In the genomic region with DNA sequence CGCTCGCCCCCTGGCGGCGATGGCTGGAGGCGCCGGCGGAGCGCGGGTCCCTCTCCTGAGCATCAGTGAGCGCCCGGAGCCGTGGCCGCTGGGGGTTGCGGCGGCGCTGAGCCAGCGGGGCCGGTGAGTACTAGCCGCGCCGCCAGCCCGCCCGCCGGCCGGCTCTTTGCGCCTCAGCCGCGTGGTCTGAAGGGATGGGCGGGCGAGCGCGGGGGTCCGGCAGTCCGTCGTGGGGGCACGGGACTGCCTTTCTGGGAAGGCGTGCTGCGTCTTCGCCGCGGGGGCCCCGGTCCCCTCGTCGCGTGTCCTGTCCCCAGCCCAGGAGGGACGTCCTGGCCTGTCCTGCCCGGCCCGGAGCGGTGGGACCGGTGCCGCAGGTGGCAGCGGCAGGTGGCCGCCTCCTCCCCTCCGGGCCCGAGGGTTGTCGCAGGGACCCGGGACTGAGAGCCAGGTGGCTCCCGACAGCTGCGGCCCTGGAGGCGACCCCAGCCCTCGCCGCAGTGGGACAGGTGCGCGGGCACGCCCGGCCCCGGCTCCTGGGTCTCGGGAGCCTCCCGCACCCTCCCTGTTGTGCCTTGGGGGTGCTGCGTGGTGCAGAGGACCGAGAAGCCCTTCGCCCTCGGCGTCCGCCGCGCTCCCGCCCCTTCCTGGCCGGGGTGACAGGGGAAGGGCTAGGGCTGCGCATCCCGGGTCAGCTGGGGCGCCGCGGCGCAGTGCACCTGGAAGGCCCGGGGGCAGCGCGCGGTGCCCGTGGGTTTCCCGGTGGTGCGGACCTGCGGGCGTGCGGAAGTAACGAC, we compare ENCODE assay signal across 8 cellular contexts. TPM values are rescaled to one million over a fixed set of nuclear protein-coding genes. Genes with fewer than 3 reads are reported as not detected.
DNase-seq lines count a peak whose midpoint lies in the region; ATAC-seq, FAIRE-seq and TF ChIP-seq lines count a peak whose summit lies in the region.

A gene with protein sequence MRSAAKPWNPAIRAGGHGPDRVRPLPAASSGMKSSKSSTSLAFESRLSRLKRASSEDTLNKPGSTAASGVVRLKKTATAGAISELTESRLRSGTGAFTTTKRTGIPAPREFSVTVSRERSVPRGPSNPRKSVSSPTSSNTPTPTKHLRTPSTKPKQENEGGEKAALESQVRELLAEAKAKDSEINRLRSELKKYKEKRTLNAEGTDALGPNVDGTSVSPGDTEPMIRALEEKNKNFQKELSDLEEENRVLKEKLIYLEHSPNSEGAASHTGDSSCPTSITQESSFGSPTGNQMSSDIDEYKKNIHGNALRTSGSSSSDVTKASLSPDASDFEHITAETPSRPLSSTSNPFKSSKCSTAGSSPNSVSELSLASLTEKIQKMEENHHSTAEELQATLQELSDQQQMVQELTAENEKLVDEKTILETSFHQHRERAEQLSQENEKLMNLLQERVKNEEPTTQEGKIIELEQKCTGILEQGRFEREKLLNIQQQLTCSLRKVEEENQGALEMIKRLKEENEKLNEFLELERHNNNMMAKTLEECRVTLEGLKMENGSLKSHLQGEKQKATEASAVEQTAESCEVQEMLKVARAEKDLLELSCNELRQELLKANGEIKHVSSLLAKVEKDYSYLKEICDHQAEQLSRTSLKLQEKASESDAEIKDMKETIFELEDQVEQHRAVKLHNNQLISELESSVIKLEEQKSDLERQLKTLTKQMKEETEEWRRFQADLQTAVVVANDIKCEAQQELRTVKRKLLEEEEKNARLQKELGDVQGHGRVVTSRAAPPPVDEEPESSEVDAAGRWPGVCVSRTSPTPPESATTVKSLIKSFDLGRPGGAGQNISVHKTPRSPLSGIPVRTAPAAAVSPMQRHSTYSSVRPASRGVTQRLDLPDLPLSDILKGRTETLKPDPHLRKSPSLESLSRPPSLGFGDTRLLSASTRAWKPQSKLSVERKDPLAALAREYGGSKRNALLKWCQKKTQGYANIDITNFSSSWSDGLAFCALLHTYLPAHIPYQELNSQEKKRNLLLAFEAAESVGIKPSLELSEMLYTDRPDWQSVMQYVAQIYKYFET (plus strand): TSS at position 58 of the 797 bp plus-strand sequence. CDS start 87,293 bp downstream, outside the sequence.

- POLR2A ChIA-PET in IMR-90 (lab: Charles Lee; ENCODE audit: unreplicated experiment): no interaction called here

- peak within 1 kb of the TSS; percentile 66 for H2AK9ac ChIP-seq in IMR-90 (replicated peaks; ENCODE audit: low read depth, low read length, poor library complexity)

- H2BK15ac ChIP-seq in IMR-90 (ENCODE audit: low read depth, low read length) (0 out of 3 replicates have a peak within 1 kb of the TSS, but pooled peaks have one; percentile 28), neuronal stem cell (ENCODE audit: low read length) (peak within 1 kb of the TSS; percentile 58)

- TF ChIP-seq EP300 in suprapubic skin (IDR thresholded peaks at IDR 0.05): no peak

- peak within 1 kb of the TSS; percentile 88; the same call in 1 of the 2 replicates for H3K14ac ChIP-seq in IMR-90 (replicated peaks; ENCODE audit: low read depth, low read length)
- peak within 1 kb of the TSS; percentile 21 for H3K14ac ChIP-seq in neuronal stem cell (ENCODE audit: low read length)

- H2BK12ac ChIP-seq in neuronal stem cell (ENCODE audit: low read length): peak within 1 kb of the TSS; percentile 41

- H2BK120ac ChIP-seq in IMR-90 (ENCODE audit: low read depth, low read length) (peak within 1 kb of the TSS; percentile 44; the same call in 1 of the 2 replicates), neuronal stem cell (ENCODE audit: low read depth, low read length) (no peak within 1 kb of the TSS)

- H3K4me1 ChIP-seq in IMR-90 (ENCODE audit: control insufficient read depth, insufficient read depth, low read length) (no peaks in the 10 kb centered on the region), neuronal stem cell (ENCODE audit: control insufficient read depth in 2 of 2, insufficient read depth in 1 of 2, low read depth in 1 of 2, low read length in 2 of 2) (peaks cover 2 to 4% of the 10 kb centered on the region in 2 donors), suprapubic skin (peaks cover 16% of the 10 kb centered on the region)

- H3K4me2 ChIP-seq in IMR-90 (ENCODE audit: low read depth, low read length) (peak within 1 kb of the TSS; percentile 92), neuronal stem cell (ENCODE audit: insufficient read depth, low read length, poor library complexity, severe bottlenecking) (peak within 1 kb of the TSS; percentile 99)

- no peaks in the 10 kb centered on the region for H3K79me1 ChIP-seq in IMR-90 (ENCODE audit: low read depth in 1 of 2, low read length in 2 of 2)
- H3K79me1 ChIP-seq in neuronal stem cell (ENCODE audit: low read depth, low read length): no peaks in the 10 kb centered on the region

- H3K9me1 ChIP-seq in IMR-90 (ENCODE audit: insufficient read depth, low read length): no peaks in the 10 kb centered on the region

- no peak within 1 kb of the TSS for H4K5ac ChIP-seq in IMR-90 (ENCODE audit: low read depth, low read length)

- TF ChIP-seq POLR2A in IMR-90 (IDR thresholded peaks at IDR 0.05; ENCODE audit: low read depth, low read length) (no peak), Raji (IDR thresholded peaks at IDR 0.05; ENCODE audit: insufficient read depth, low read depth, low read length) (peak; percentile 35; the same call in 1 of the 2 replicates), suprapubic skin (IDR thresholded peaks at IDR 0.05) (no peak)

- no peak for FAIRE-seq in frontal cortex (lab: Jason Lieb, UNC)

- H2BK5ac ChIP-seq in IMR-90 (ENCODE audit: low read depth, low read length, poor library complexity, severe bottlenecking) (no peak within 1 kb of the TSS), neuronal stem cell (ENCODE audit: low read length) (no peak within 1 kb of the TSS)

- H3K18ac ChIP-seq in IMR-90 (ENCODE audit: low read depth, low read length) (no peak within 1 kb of the TSS), neuronal stem cell (ENCODE audit: low read length) (peak within 1 kb of the TSS; percentile 95)

- ATAC-seq in GM21528 (IDR thresholded peaks at IDR 0.05; ENCODE audit: low FRiP score, unreplicated experiment): peak; percentile 92
- ATAC-seq in IMR-90 (ENCODE audit: low read depth): peak; percentile 99

- peak; percentile 53 for TF ChIP-seq RAD21 in IMR-90 (IDR thresholded peaks at IDR 0.05; ENCODE audit: low read length)

- in situ Hi-C loops in IMR-90 (cut with MboI; ENCODE audit: low sequenced_read_pairs): no loop called here

- H3K4ac ChIP-seq in IMR-90 (ENCODE audit: low read depth, low read length): peak within 1 kb of the TSS; percentile 60; the same call in 1 of the 2 replicates
- H3K4ac ChIP-seq in neuronal stem cell (ENCODE audit: low read length): no peak within 1 kb of the TSS

- 0 out of 2 replicates have a peak within 1 kb of the TSS, but pooled peaks have one; percentile 20 for H3K56ac ChIP-seq in IMR-90 (ENCODE audit: extremely low read depth, insufficient read depth, low read length)

- DNase-seq in DMS 273 (lab: John Stamatoyannopoulos, UW; ENCODE audit: unreplicated experiment): peak; percentile 94
- DNase-seq in IMR-90: peak; percentile 43
- peak; percentile 84 for DNase-seq in activated T-helper 9 cell treated with anti-CD3 and anti-CD28 coated beads, Interleukin-2, amount 50 U/mL, for 16 hours (ENCODE audit: low read depth)
- DNase-seq in frontal cortex (ENCODE audit: low spot score in 2 of 2): peak; percentile 81 to 83
- peak; percentile 91 for DNase-seq in neuronal stem cell (ENCODE audit: low spot score)
- peak; percentile 83 to 87 for DNase-seq in suprapubic skin (ENCODE audit: low spot score in 2 of 2)

- H3K9me3 ChIP-seq in IMR-90 (ENCODE audit: control insufficient read depth, insufficient read depth, low read length) (no peaks in the 10 kb centered on the region), neuronal stem cell (replicated peaks in 1 of 2; ENCODE audit: control insufficient read depth in 2 of 2, insufficient read depth in 1 of 2, low read depth in 1 of 2, low read length in 2 of 2) (peaks cover 0 to 3% of the 10 kb centered on the region in 2 donors), suprapubic skin (no peaks in the 10 kb centered on the region)

- dilution Hi-C loops in IMR-90 (cut with HindIII; ENCODE audit: low sequenced_read_pairs, unreplicated experiment): no loop called here

- peak within 1 kb of the TSS in 1 of 2 experiments; percentile 80; a peak in 1 of 4 replicates for H4K8ac ChIP-seq in IMR-90 (ENCODE audit: low read depth in 2 of 2, low read length in 2 of 2)
- no peak within 1 kb of the TSS for H4K8ac ChIP-seq in neuronal stem cell (ENCODE audit: low read depth, low read length)

- peak; percentile 96 for TF ChIP-seq CTCF in IMR-90 (conservative IDR thresholded peaks at IDR 0.05; ENCODE audit: low read depth, low read length)
- TF ChIP-seq CTCF in suprapubic skin (IDR thresholded peaks at IDR 0.05): peak; percentile 93 to 100

- no peaks in the 10 kb centered on the region for H4K20me1 ChIP-seq in IMR-90 (ENCODE audit: insufficient read depth, low read length)

- 0% methylated on average over 29 of the region's 96 CpGs; no CpG with 5 or more reads in 1 of the 2 experiments for WGBS in IMR-90 (ENCODE audit: extremely low coverage in 2 of 2, insufficient read length in 1 of 2), 2 experiments
- no CpG with 5 or more reads among the region's 96 CpGs for WGBS in neuronal stem cell (ENCODE audit: extremely low coverage in 2 of 2, insufficient read length in 2 of 2, insufficient replicate concordance in 1 of 2), 2 donors
- under 1% methylated on average over 50 of the region's 96 CpGs for WGBS in suprapubic skin

- H3K27ac ChIP-seq in IMR-90 (ENCODE audit: insufficient read depth, low read length) (no peak within 1 kb of the TSS), neuronal stem cell (replicated peaks; ENCODE audit: low read length) (no peak within 1 kb of the TSS), suprapubic skin (peak within 1 kb of the TSS; percentile 68)

- H3K27me3 ChIP-seq in IMR-90 (ENCODE audit: control insufficient read depth, insufficient read depth, low read length) (peaks cover 36% of the 10 kb centered on the region), neuronal stem cell (ENCODE audit: control insufficient read depth in 3 of 3, insufficient read depth in 3 of 3, low read depth in 1 of 3, low read length in 3 of 3) (peaks cover 3 to 54% (median 23%) of the 10 kb centered on the region in 3 experiments), suprapubic skin (peaks cover 4% of the 10 kb centered on the region)

- H3K23ac ChIP-seq in IMR-90 (ENCODE audit: low read depth, low read length): 0 out of 2 replicates have a peak within 1 kb of the TSS, but pooled peaks have one; percentile 31
- H3K23ac ChIP-seq in neuronal stem cell (ENCODE audit: low read depth, low read length, poor library complexity): peak within 1 kb of the TSS; percentile 96

- H4K91ac ChIP-seq in IMR-90 (ENCODE audit: insufficient read depth, low read depth, low read length): peak within 1 kb of the TSS; percentile 39; the same call in 1 of the 2 replicates
- H4K91ac ChIP-seq in neuronal stem cell (ENCODE audit: low read depth, low read length, poor library complexity): no peak within 1 kb of the TSS

- no peaks in the 10 kb centered on the region for H3K36me3 ChIP-seq in IMR-90 (ENCODE audit: control insufficient read depth, insufficient read depth, low read length)
- no peaks in the 10 kb centered on the region for H3K36me3 ChIP-seq in neuronal stem cell (replicated peaks in 1 of 2; ENCODE audit: control insufficient read depth in 2 of 2, insufficient read depth in 2 of 2, low read length in 2 of 2)
- no peaks in the 10 kb centered on the region for H3K36me3 ChIP-seq in suprapubic skin

- H3K4me3 ChIP-seq in IMR-90 (ENCODE audit: insufficient read depth, low read depth, low read length) (peak within 1 kb of the TSS; percentile 51), neuronal stem cell (ENCODE audit: low read length in 2 of 2) (peak within 1 kb of the TSS; percentile 66 to 88), suprapubic skin (peak within 1 kb of the TSS; percentile 78)

- CTCF ChIA-PET in IMR-90 (lab: Yijun Ruan, JAX): interaction anchor here (0.6 to 1.7 kb wide), 12 partner anchors 11 to 214 kb away, joined by 3 to 7 read pairs (median 4); no protein-coding TSS in a partner anchor

- H2AFZ ChIP-seq in IMR-90 (replicated peaks; ENCODE audit: low read length, poor library complexity) (peak within 1 kb of the TSS; percentile 100), neuronal stem cell (ENCODE audit: low read length) (peak within 1 kb of the TSS; percentile 100)

- H2BK20ac ChIP-seq in IMR-90 (ENCODE audit: low read depth, low read length): no peak within 1 kb of the TSS; the same call in 1 of the 2 replicates

- peak within 1 kb of the TSS; percentile 31 for H3K9ac ChIP-seq in IMR-90 (ENCODE audit: low read depth, low read length)
- H3K9ac ChIP-seq in neuronal stem cell (ENCODE audit: low read depth, low read length, poor library complexity): peak within 1 kb of the TSS; percentile 86

- H2AK5ac ChIP-seq in IMR-90 (ENCODE audit: low read depth, low read length) (no peak within 1 kb of the TSS), neuronal stem cell (ENCODE audit: low read depth, low read length) (peak within 1 kb of the TSS; percentile 68)

- no TSS peak for BruUV-seq in IMR-90 (replicated peaks; lab: Mats Ljungman, UMichigan)

- intact Hi-C loops in IMR-90 (cut with micrococcal nuclease): loop anchor here (1.0 to 5.0 kb wide), 2 partner anchors 93 to 107 kb away; no protein-coding TSS in a partner anchor

RNA-seq across cellular contexts. Expression of the gene that starts here (rescaled TPM):
- 26.2 and 35.3 TPM in 2 replicates for total RNA-seq in IMR-90 (2012; rRNA removed)
- 15.4 and 16.9 TPM in 2 replicates for polyA plus RNA-seq in IMR-90 (2012; rRNA removed)
- 6.3 and 8.2 TPM in 2 replicates for polyA plus RNA-seq in IMR-90 (2012; cell fraction: cytosol; rRNA removed)
- 9.2 and 18.9 TPM in 2 replicates for polyA plus RNA-seq in IMR-90 (2012; cell fraction: nucleus; rRNA removed; ENCODE audit: low replicate concordance)
- 55.4 TPM for total RNA-seq in frontal cortex
- polyA plus RNA-seq in neuronal stem cell (2013, experiment 1 of 2): 39.4 TPM
- polyA plus RNA-seq in neuronal stem cell (2013, experiment 2 of 2): 40.3 TPM
- total RNA-seq in suprapubic skin: 10 to 100 TPM; 12.2 to 18.1 (median 16.4) TPM

Comparison
In these comparisons a context has a peak if more than half of its experiments do, and no peak if none do; other contexts are left out.
1. DNase-seq: peak in every context shown above with its lines; median percentile 94 in DMS 273; 91 in neuronal stem cell; 85 in suprapubic skin; 84 in activated T-helper 9 cell treated with anti-CD3 and anti-CD28 coated beads, Interleukin-2, amount 50 U/mL, for 16 hours; 82 in frontal cortex; 43 in IMR-90.